1 cellular context compared by ENCODE assay signal in the genomic region with DNA sequence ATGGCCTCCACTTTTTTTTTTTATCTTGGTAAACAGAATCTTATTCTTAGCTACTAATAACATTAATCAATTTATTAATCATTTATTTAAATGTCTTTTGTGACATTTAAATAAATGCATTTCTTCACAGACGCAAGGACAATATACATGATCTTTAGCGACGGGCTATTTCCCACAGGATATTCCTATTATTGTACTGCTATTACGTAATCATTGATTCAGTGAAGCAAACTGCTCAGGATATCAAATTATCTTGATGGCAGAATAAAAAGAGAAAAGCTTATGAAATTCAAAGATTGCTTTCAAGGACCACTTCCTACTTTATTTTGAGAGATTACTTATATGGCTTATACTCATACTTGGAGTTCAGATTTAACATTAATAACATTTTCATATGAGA.
TF ChIP-seq lines count a peak whose summit lies in the region.

No MANE protein-coding gene starts in this region.

TF ChIP-seq in HepG2, 621 proteins besides CTCF, POLR2A, EP300 and RAD21 (continued from another document):
- TF ChIP-seq, protein P1, sequence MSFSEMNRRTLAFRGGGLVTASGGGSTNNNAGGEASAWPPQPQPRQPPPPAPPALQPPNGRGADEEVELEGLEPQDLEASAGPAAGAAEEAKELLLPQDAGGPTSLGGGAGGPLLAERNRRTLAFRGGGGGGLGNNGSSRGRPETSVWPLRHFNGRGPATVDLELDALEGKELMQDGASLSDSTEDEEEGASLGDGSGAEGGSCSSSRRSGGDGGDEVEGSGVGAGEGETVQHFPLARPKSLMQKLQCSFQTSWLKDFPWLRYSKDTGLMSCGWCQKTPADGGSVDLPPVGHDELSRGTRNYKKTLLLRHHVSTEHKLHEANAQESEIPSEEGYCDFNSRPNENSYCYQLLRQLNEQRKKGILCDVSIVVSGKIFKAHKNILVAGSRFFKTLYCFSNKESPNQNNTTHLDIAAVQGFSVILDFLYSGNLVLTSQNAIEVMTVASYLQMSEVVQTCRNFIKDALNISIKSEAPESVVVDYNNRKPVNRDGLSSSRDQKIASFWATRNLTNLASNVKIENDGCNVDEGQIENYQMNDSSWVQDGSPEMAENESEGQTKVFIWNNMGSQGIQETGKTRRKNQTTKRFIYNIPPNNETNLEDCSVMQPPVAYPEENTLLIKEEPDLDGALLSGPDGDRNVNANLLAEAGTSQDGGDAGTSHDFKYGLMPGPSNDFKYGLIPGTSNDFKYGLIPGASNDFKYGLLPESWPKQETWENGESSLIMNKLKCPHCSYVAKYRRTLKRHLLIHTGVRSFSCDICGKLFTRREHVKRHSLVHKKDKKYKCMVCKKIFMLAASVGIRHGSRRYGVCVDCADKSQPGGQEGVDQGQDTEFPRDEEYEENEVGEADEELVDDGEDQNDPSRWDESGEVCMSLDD (CRISPR knock-in tag; IDR thresholded peaks at IDR 0.05; ENCODE audit: borderline replicate concordance), result no peak
- TF ChIP-seq SUZ12 (IDR thresholded peaks at IDR 0.05; ENCODE audit: low read depth, low read length) (no peak), SMAD9 (CRISPR knock-in tag; IDR thresholded peaks at IDR 0.05) (no peak), CEBPB (IDR thresholded peaks at IDR 0.05; ENCODE audit: borderline replicate concordance, low read depth, low read length) (peak; percentile 51)
